ENCODE assay signal across 17 cellular contexts in genomic region chr7:64998865-64999164, GRCh38. TPM values are rescaled to one million over a fixed set of nuclear protein-coding genes. Genes with fewer than 3 reads are reported as not detected.
DNase-seq lines count a peak whose midpoint lies in the region; ATAC-seq, FAIRE-seq and TF ChIP-seq lines count a peak whose summit lies in the region.
"Had no signal": no experiment of that assay in that cellular context is flagged by ENCODE, and none has a peak within 500 bp of the region (broad histone marks: within the 10 kb centered on the region; RNA-seq: fewer than 3 reads in every experiment).

No MANE protein-coding gene starts in this region.

- H4K20me1 ChIP-seq in keratinocyte (ENCODE audit: control insufficient read depth, extremely low read depth, insufficient read depth, low read length) = no peaks in the 10 kb centered on the region

- H3K79me2 ChIP-seq in keratinocyte (ENCODE audit: control insufficient read depth, insufficient read depth, low read length) = no peaks in the 10 kb centered on the region

- peaks cover 35% of the 10 kb centered on the region for H3K36me3 Mint-ChIP-seq in Calu3 (ENCODE audit: insufficient read depth, unreplicated experiment)
- peaks cover 86% of the 10 kb centered on the region for H3K36me3 Mint-ChIP-seq in stimulated activated memory B cell treated with anti-CD40 and anti-IgM and Interleukin-4, amounts not matched to agents 10 μg/mL and 1 μg/mL and 100 μg/mL, for 72 hours

- H3K9me3 Mint-ChIP-seq in Calu3 (ENCODE audit: low read depth, unreplicated experiment) = peaks cover 12% of the 10 kb centered on the region
- peaks cover 28% of the 10 kb centered on the region for H3K9me3 Mint-ChIP-seq in stimulated activated memory B cell treated with anti-CD40 and anti-IgM and Interleukin-4, amounts not matched to agents 10 μg/mL and 1 μg/mL and 100 μg/mL, for 72 hours

- H3K4me2 ChIP-seq in keratinocyte (ENCODE audit: control insufficient read depth, extremely low read depth, insufficient read depth, low read depth, low read length) = no peak overlapping the region
- H3K4me2 ChIP-seq: KMS-11 had no signal

- no peaks in the 10 kb centered on the region for H3K9me1 ChIP-seq in keratinocyte (ENCODE audit: control insufficient read depth, extremely low read depth, insufficient read depth, low read length)

- dilution Hi-C loops in keratinocyte (cut with MboI; ENCODE audit: extremely low pct_ligation_motif_present, low sequenced_read_pairs) = no loop called here

- H3K4me3 ChIP-seq in keratinocyte (ENCODE audit: control insufficient read depth in 2 of 3, extremely low read depth in 1 of 3, insufficient read depth in 2 of 3, low read depth in 1 of 3, low read length in 3 of 3) = no peak overlapping the region
- H3K4me3 ChIP-seq: SK-N-MC had no signal

- intact Hi-C loops in Calu3 (cut with micrococcal nuclease; ENCODE audit: unreplicated experiment) = no loop called here

- peak overlapping the region; percentile 89 for H3K27ac ChIP-seq in VCaP
- peak overlapping the region; percentile 34 for H3K27ac ChIP-seq in keratinocyte (ENCODE audit: control insufficient read depth, insufficient read depth, low read length)
- H3K27ac ChIP-seq: KMS-11, SK-N-MC had no signal

- no peak overlapping the region for H2AFZ ChIP-seq in keratinocyte (ENCODE audit: control insufficient read depth, low read length)

- ATAC-seq in stimulated activated memory B cell treated with anti-CD40 and anti-IgM and Interleukin-4, amounts not matched to agents 10 μg/mL and 1 μg/mL and 100 μg/mL, for 72 hours = no peak
- ATAC-seq: activated CD8-positive, alpha-beta T cell treated with anti-CD3 and anti-CD28 coated beads, Interleukin-2, amount 10 ng/mL, durations not matched to agents 7 days and 5 days had no signal

- CTCF ChIA-PET in Calu3 (lab: Charles Lee) = no interaction called here

- H3K9me3 ChIP-seq in keratinocyte (ENCODE audit: control insufficient read depth, low read depth, low read length) = peaks cover 6% of the 10 kb centered on the region

- no TSS peak for BruUV-seq in Calu3 (replicated peaks; lab: Mats Ljungman, UMichigan)

- H3K36me3 ChIP-seq in keratinocyte (ENCODE audit: control insufficient read depth in 2 of 2, extremely low read depth in 1 of 2, insufficient read depth in 2 of 2, low read length in 2 of 2) = peaks cover 0 to 2% of the 10 kb centered on the region in 2 experiments

- H3K9ac ChIP-seq in keratinocyte (ENCODE audit: control insufficient read depth, extremely low read depth, insufficient read depth, low read length) = no peak overlapping the region
- H3K9ac ChIP-seq: KMS-11 had no signal

- H3K4me1 Mint-ChIP-seq in Calu3 (ENCODE audit: low read depth, unreplicated experiment) = peaks cover 10% of the 10 kb centered on the region
- H3K4me1 Mint-ChIP-seq in stimulated activated memory B cell treated with anti-CD40 and anti-IgM and Interleukin-4, amounts not matched to agents 10 μg/mL and 1 μg/mL and 100 μg/mL, for 72 hours = peaks cover 31% of the 10 kb centered on the region

- DNase-seq in Calu3 = no peak
- DNase-seq in keratinocyte (ENCODE audit: low read depth, low spot score) = no peak
- no peak for DNase-seq in AG08396 (ENCODE audit: low spot score)
- no peak for DNase-seq in GOT3 (lab: John Stamatoyannopoulos, UW)
- no peak for DNase-seq in RCC 7860 (ENCODE audit: low spot score)
- DNase-seq in kidney tubule cell (ENCODE audit: low spot score) = no peak
- DNase-seq: activated CD8-positive, alpha-beta T cell treated with anti-CD3 and anti-CD28 coated beads, Interleukin-2, amount 10 ng/mL, durations not matched to agents 7 days and 5 days; amygdala; HFFc6; NCI-H1417 treated with DMSO at 0.1 percent for 48 hours; retina; stimulated activated CD8-positive, alpha-beta memory T cell treated with anti-CD3 and anti-CD28 coated beads, Interleukin-4, amount 100 ng/mL, for 48 hours had no signal

- FAIRE-seq in keratinocyte (lab: Jason Lieb, UNC) (no peak), RCC 7860 (lab: Jason Lieb, UNC) (no peak)
- FAIRE-seq: colon had no signal

- H3K4me3 Mint-ChIP-seq in Calu3 (ENCODE audit: low read depth, unreplicated experiment) = no peak overlapping the region
- no peak overlapping the region for H3K4me3 Mint-ChIP-seq in stimulated activated memory B cell treated with anti-CD40 and anti-IgM and Interleukin-4, amounts not matched to agents 10 μg/mL and 1 μg/mL and 100 μg/mL, for 72 hours
- H3K4me3 Mint-ChIP-seq: activated CD8-positive, alpha-beta T cell treated with anti-CD3 and anti-CD28 coated beads, Interleukin-2, amount 10 ng/mL, durations not matched to agents 7 days and 5 days; HFFc6 had no signal

- peak overlapping the region; percentile 87 for H3K27ac Mint-ChIP-seq in Calu3 (ENCODE audit: unreplicated experiment)
- H3K27ac Mint-ChIP-seq in stimulated activated memory B cell treated with anti-CD40 and anti-IgM and Interleukin-4, amounts not matched to agents 10 μg/mL and 1 μg/mL and 100 μg/mL, for 72 hours = peak overlapping the region; percentile 79
- H3K27ac Mint-ChIP-seq: activated CD8-positive, alpha-beta T cell treated with anti-CD3 and anti-CD28 coated beads, Interleukin-2, amount 10 ng/mL, durations not matched to agents 7 days and 5 days; HFFc6 had no signal

- TF ChIP-seq CTCF in Calu3 (IDR thresholded peaks at IDR 0.05; ENCODE audit: unreplicated experiment) = no peak
- no peak for TF ChIP-seq CTCF in VCaP (conservative IDR thresholded peaks at IDR 0.05)
- TF ChIP-seq CTCF in keratinocyte (optimal IDR thresholded peaks at IDR 0.05 in 1 of 3, IDR thresholded peaks at IDR 0.05 in 1 of 3, conservative IDR thresholded peaks at IDR 0.05 in 1 of 3; ENCODE audit: extremely low read depth in 1 of 3, insufficient read depth in 2 of 3, low read length in 3 of 3) = no peak

- no peaks in the 10 kb centered on the region for H3K27me3 ChIP-seq in keratinocyte (ENCODE audit: control insufficient read depth, extremely low read depth, insufficient read depth, low read length)

- H3K27me3 Mint-ChIP-seq in Calu3 (ENCODE audit: unreplicated experiment) = no peaks in the 10 kb centered on the region
- no peaks in the 10 kb centered on the region for H3K27me3 Mint-ChIP-seq in stimulated activated memory B cell treated with anti-CD40 and anti-IgM and Interleukin-4, amounts not matched to agents 10 μg/mL and 1 μg/mL and 100 μg/mL, for 72 hours

- H3K4me1 ChIP-seq in keratinocyte (ENCODE audit: control insufficient read depth, extremely low read depth, insufficient read depth, low read length) = peaks cover 5% of the 10 kb centered on the region

RNA-seq across cellular contexts. Expression of gene ERV3-1, which starts 7.7 kb away (rescaled TPM):
- total RNA-seq in Calu3 (2022) = 7.2 and 7.6 TPM in 2 replicates
- 1.1 to 5.1 TPM (median 3.1 TPM) in 3 replicates for polyA plus RNA-seq in keratinocyte
- 0.81 TPM for polyA plus RNA-seq in keratinocyte (2011; ENCODE audit: low read depth)
- 0.45 and 0.64 TPM in 2 replicates for polyA plus RNA-seq in keratinocyte (2011; cell fraction: cytosol; rRNA removed)
- polyA plus RNA-seq in keratinocyte (2011; cell fraction: nucleus; rRNA removed) = 13.3 and 13.4 TPM in 2 replicates
- 0.84 and 3.9 TPM in 2 replicates for polyA plus RNA-seq in keratinocyte (2012; ENCODE audit: low replicate concordance)
- polyA minus RNA-seq in keratinocyte = 2.0 to 4.9 TPM (median 4.8 TPM) in 3 replicates
- not detected for polyA minus RNA-seq in keratinocyte (2011; cell fraction: cytosol; rRNA and poly(A)+ RNA removed)
- 6.9 and 11.2 TPM in 2 replicates for polyA minus RNA-seq in keratinocyte (2011; cell fraction: nucleus; rRNA and poly(A)+ RNA removed)

RNA-seq across cellular contexts. Expression of gene ZNF117, which starts 8.0 kb away (rescaled TPM):
- 2.4 and 2.5 TPM in 2 replicates for total RNA-seq in Calu3 (2022)
- 0.44 to 2.3 TPM (median 1.8 TPM) in 3 replicates for polyA plus RNA-seq in keratinocyte
- polyA plus RNA-seq in keratinocyte (2011; ENCODE audit: low read depth) = 3.5 TPM
- polyA plus RNA-seq in keratinocyte (2011; cell fraction: cytosol; rRNA removed) = 0.12 and 0.22 TPM in 2 replicates
- 5.1 and 9.0 TPM in 2 replicates for polyA plus RNA-seq in keratinocyte (2011; cell fraction: nucleus; rRNA removed)
- 0.42 and 3.4 TPM in 2 replicates for polyA plus RNA-seq in keratinocyte (2012; ENCODE audit: low replicate concordance)
- 0.07 to 2.0 TPM (median 1.6 TPM) in 3 replicates for polyA minus RNA-seq in keratinocyte
- polyA minus RNA-seq in keratinocyte (2011; cell fraction: cytosol; rRNA and poly(A)+ RNA removed) = not detected
- polyA minus RNA-seq in keratinocyte (2011; cell fraction: nucleus; rRNA and poly(A)+ RNA removed) = 2.6 and 7.8 TPM in 2 replicates
